Comparison of ENCODE assay signal across 14 cellular contexts in the genomic region with DNA sequence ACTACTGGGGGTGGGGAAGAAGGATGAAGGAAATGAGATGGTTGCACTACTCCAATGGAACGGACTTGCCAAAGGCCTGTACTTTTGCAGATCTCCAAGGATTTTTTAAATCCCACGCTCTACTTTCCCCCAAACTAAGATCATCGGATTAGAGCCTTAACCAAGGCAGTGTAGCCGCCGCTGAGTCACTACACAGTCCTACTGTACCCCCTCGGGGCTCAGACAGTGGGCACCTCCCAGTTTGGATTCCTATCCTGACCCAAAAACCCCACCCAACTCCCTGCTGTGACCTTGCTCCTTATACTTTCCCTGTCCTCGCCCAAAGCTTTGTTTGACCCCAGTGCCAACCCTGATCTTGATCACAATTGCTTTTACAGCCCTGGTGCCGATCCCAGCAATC.
"Had no signal": no experiment of that assay in that cellular context is flagged by ENCODE, and none has a peak within 500 bp of the region (broad histone marks: within the 10 kb centered on the region; RNA-seq: fewer than 3 reads in every experiment).

No MANE protein-coding gene starts in this region.

- DNase-seq: activated CD4-positive, alpha-beta memory T cell treated with anti-CD3 and anti-CD28 coated beads for 36 hours; activated CD4-positive, alpha-beta T cell treated with anti-CD3 and anti-CD28 coated beads for 1 hour; activated gamma-delta T cell; activated T-cell treated with anti-CD3 and anti-CD28 coated beads, Interleukin-2, amount 50 U/mL, for 48 hours; left ventricle myocardium superior; retina; stimulated activated CD4-positive, alpha-beta T cell treated with anti-CD3 and anti-CD28 coated beads, Interleukin-4, amount 100 ng/mL, for 4 hours; stomach had no signal

- H3K9ac ChIP-seq: neural progenitor cell, parathyroid adenoma had no signal

- H3K36me3 ChIP-seq: cardiac muscle cell, gastroesophageal sphincter, neural progenitor cell, stomach had no signal

- H3K27me3 Mint-ChIP-seq: activated CD4-positive, alpha-beta memory T cell treated with anti-CD3 and anti-CD28 coated beads for 36 hours had no signal

- H3K9me3 Mint-ChIP-seq: activated CD4-positive, alpha-beta memory T cell treated with anti-CD3 and anti-CD28 coated beads for 36 hours; neural progenitor cell; T-helper 2 cell treated with Interferon-gamma antibody and Interleukin-4, amounts not matched to agents 5 μg/mL and 100 μg/mL, for 36 hours had no signal

- H3K27me3 ChIP-seq: cardiac muscle cell, gastroesophageal sphincter, hepatocyte, neural progenitor cell, stomach had no signal

- ATAC-seq: gastroesophageal sphincter, left ventricle myocardium superior had no signal

- H3K4me3 ChIP-seq: cardiac muscle cell, gastroesophageal sphincter, hepatocyte, neural progenitor cell, stomach had no signal

- H3K36me3 Mint-ChIP-seq: activated CD4-positive, alpha-beta memory T cell treated with anti-CD3 and anti-CD28 coated beads for 36 hours; neural progenitor cell had no signal

- H3K27ac ChIP-seq: cardiac muscle cell, gastroesophageal sphincter, hepatocyte, neural progenitor cell, parathyroid adenoma, stomach had no signal

- H3K4me3 Mint-ChIP-seq: activated CD4-positive, alpha-beta memory T cell treated with anti-CD3 and anti-CD28 coated beads for 36 hours; neural progenitor cell; T-helper 2 cell treated with Interferon-gamma antibody and Interleukin-4, amounts not matched to agents 5 μg/mL and 100 μg/mL, for 36 hours had no signal

- H3K4me1 ChIP-seq: neural progenitor cell had no signal

- H2AFZ ChIP-seq: hepatocyte, neural progenitor cell, parathyroid adenoma had no signal

- H3K9me3 ChIP-seq: gastroesophageal sphincter, stomach had no signal

- H3K4me2 ChIP-seq: hepatocyte, neural progenitor cell had no signal

- H3K27ac Mint-ChIP-seq: activated CD4-positive, alpha-beta memory T cell treated with anti-CD3 and anti-CD28 coated beads for 36 hours; neural progenitor cell; T-helper 2 cell treated with Interferon-gamma antibody and Interleukin-4, amounts not matched to agents 5 μg/mL and 100 μg/mL, for 36 hours had no signal
